Comparison of ENCODE assay signal across 8 cellular contexts in genomic region chr18:36179562-36180334, GRCh38. TPM values are rescaled to one million over a fixed set of nuclear protein-coding genes. Genes with fewer than 3 reads are reported as not detected.
A peak's percentile ranks its signal among the peaks of the same experiment; 100 is the strongest.
DNase-seq lines count a peak whose midpoint lies in the region; ATAC-seq and TF ChIP-seq lines count a peak whose summit lies in the region.

No MANE protein-coding gene starts in this region.

- no peak overlapping the region for H2AFZ ChIP-seq in Karpas-422 (ENCODE audit: low read length)

- no peaks in the 10 kb centered on the region for H3K27me3 Mint-ChIP-seq in chondrocyte (ENCODE audit: low read depth)

- peaks cover 10% of the 10 kb centered on the region for H3K36me3 Mint-ChIP-seq in chondrocyte (ENCODE audit: low read depth)

- H3K4me3 ChIP-seq in Karpas-422 (ENCODE audit: low read length): no peak overlapping the region

- H3K4me1 ChIP-seq in Karpas-422 (ENCODE audit: low read length): peaks cover 33% of the 10 kb centered on the region

- peaks cover 21% of the 10 kb centered on the region for H3K36me3 ChIP-seq in Karpas-422 (ENCODE audit: insufficient read depth, low read length)

- TF ChIP-seq CTCF in chondrocyte (IDR thresholded peaks at IDR 0.05): no peak

- peaks cover 20% of the 10 kb centered on the region for H3K4me1 Mint-ChIP-seq in chondrocyte (ENCODE audit: low read depth)

- no peaks in the 10 kb centered on the region for H3K9me3 Mint-ChIP-seq in chondrocyte (ENCODE audit: low read depth)

- H4K20me1 ChIP-seq in Karpas-422 (ENCODE audit: insufficient read depth, low read depth, low read length): peaks cover 39% of the 10 kb centered on the region; the same call in 1 of the 2 replicates

- H3K9me2 ChIP-seq in Karpas-422 (replicated peaks; ENCODE audit: insufficient read depth, low read length): no peaks in the 10 kb centered on the region

- H3K79me2 ChIP-seq in Karpas-422 (ENCODE audit: low read length): no peaks in the 10 kb centered on the region

- no peak for ATAC-seq in HG03378 (IDR thresholded peaks at IDR 0.05; ENCODE audit: unreplicated experiment)
- no peak for ATAC-seq in HG02973 (IDR thresholded peaks at IDR 0.05; ENCODE audit: unreplicated experiment)

- H3K27ac Mint-ChIP-seq in chondrocyte (ENCODE audit: unreplicated experiment): peak overlapping the region; percentile 91

- no peaks in the 10 kb centered on the region for H3K9me3 ChIP-seq in Karpas-422 (ENCODE audit: low read length)

- H3K4me2 ChIP-seq in Karpas-422 (ENCODE audit: low read depth, low read length, poor library complexity, severe bottlenecking): no peak overlapping the region

- DNase-seq in AG08395 (ENCODE audit: low spot score) (peak; percentile 54), Karpas-422 (peak; percentile 52), chondrocyte (ENCODE audit: low spot score) (no peak), mucosa of gallbladder (ENCODE audit: low spot score) (peak; percentile 84), NOMO-1 treated with DMSO at 0.1 percent for 48 hours (lab: John Stamatoyannopoulos, UW; ENCODE audit: unreplicated experiment) (no peak), NCI-H1694 treated with DMSO at 0.1 percent for 48 hours (lab: John Stamatoyannopoulos, UW) (no peak)

- H3K27ac ChIP-seq in Karpas-422 (ENCODE audit: low read length): no peak overlapping the region

- H3K4me3 Mint-ChIP-seq in chondrocyte (ENCODE audit: unreplicated experiment): no peak overlapping the region

- H3K9ac ChIP-seq in Karpas-422 (ENCODE audit: low read length): no peak overlapping the region

- no peaks in the 10 kb centered on the region for H3K27me3 ChIP-seq in Karpas-422 (ENCODE audit: low read length)

RNA-seq across cellular contexts. Expression of gene MOCOS, which starts 7.5 kb away (rescaled TPM):
- not detected in 2 replicates for total RNA-seq in Karpas-422 (2014; rRNA removed; shearing (Covaris generic); ENCODE audit: low replicate concordance)
- total RNA-seq in chondrocyte: 6.7 to 15.7 TPM (median 13.2 TPM) in 3 replicates
- 7.5 TPM for total RNA-seq in mucosa of gallbladder

RNA-seq across cellular contexts. Expression of gene ELP2, which starts 50.0 kb away (rescaled TPM):
- total RNA-seq in Karpas-422 (2014; rRNA removed; shearing (Covaris generic); ENCODE audit: low replicate concordance): 124 and 167 TPM in 2 replicates
- total RNA-seq in chondrocyte (67.1 to 77.2 TPM (median 70.5 TPM) in 3 replicates), mucosa of gallbladder (65.5 TPM)

RNA-seq across cellular contexts. Expression of gene SLC39A6, which starts 50.6 kb away (rescaled TPM):
- total RNA-seq in Karpas-422 (2014; rRNA removed; shearing (Covaris generic); ENCODE audit: low replicate concordance): 72.6 and 114 TPM in 2 replicates
- total RNA-seq in chondrocyte (84.9 to 89.9 TPM (median 86.4 TPM) in 3 replicates), mucosa of gallbladder (35.0 TPM)

Comparison
In these comparisons a context has a peak if more than half of its experiments do, and no peak if none do; other contexts are left out.
1. DNase-seq: peak in AG08395 (single experiment), Karpas-422 (single experiment) and mucosa of gallbladder (single experiment); none in chondrocyte (single experiment), NOMO-1 treated with DMSO at 0.1 percent for 48 hours (single experiment) and NCI-H1694 treated with DMSO at 0.1 percent for 48 hours (single experiment).